Comparison of ENCODE assay signal across 10 cellular contexts in the genomic region with DNA sequence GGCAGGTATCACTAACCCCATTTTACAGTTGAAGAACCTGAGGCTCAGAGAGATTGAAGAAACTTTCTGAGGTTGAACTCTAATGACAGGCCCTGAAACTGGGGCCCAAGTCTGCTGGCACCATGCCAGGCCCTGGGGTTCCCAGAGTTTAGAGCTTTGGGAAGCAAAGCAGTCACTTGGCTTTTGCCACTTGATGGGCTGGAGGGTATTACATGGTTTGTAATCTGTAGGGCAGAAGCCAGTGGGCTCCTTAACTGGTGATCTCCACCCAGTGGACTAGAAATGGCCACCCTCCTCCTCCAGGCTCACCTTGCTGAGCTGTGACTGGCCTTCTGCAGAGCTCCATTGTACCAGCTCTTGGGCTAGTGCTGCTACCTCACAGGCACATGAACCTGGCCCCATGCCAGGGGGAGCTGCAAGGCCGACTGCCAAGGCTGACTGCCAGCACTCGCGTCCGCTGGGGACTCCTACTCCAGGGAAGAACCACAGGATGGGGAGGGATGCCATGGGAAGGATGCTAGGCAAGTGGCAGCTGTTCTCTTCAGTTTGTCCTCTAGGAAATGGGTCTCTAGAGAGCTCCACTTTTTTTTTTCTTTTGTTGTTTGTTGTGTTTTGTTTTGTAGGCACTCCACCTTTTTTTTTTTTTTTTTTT.
DNase-seq lines count a peak whose midpoint lies in the region; ATAC-seq and TF ChIP-seq lines count a peak whose summit lies in the region.
"Had no signal": no experiment of that assay in that cellular context is flagged by ENCODE, and none has a peak within 500 bp of the region (broad histone marks: within the 10 kb centered on the region; RNA-seq: fewer than 3 reads in every experiment).

No MANE protein-coding gene starts in this region.

- no peaks in the 10 kb centered on the region for H3K79me2 ChIP-seq in smooth muscle cell (ENCODE audit: low read depth)

- peaks cover 0 to 16% (median 0%) of the 10 kb centered on the region in 9 donors for H3K4me1 ChIP-seq in heart right ventricle
- H3K4me1 ChIP-seq in stomach, result peaks cover 0 to 6% (median 5%) of the 10 kb centered on the region in 4 donors
- no peaks in the 10 kb centered on the region for H3K4me1 ChIP-seq in smooth muscle cell (ENCODE audit: low read depth)

- no peak overlapping the region for H3K4me2 ChIP-seq in smooth muscle cell

- POLR2A ChIA-PET in GM10248 (lab: Yijun Ruan, JAX), result no interaction called here

- no peak overlapping the region for H3K27ac ChIP-seq in heart right ventricle
- no peak overlapping the region for H3K27ac ChIP-seq in stomach
- no peak overlapping the region for H3K27ac ChIP-seq in smooth muscle cell (ENCODE audit: low read depth)
- H3K27ac ChIP-seq: ascending aorta had no signal

- H3K27me3 ChIP-seq in MG63 (no peaks in the 10 kb centered on the region), heart right ventricle (no peaks in the 10 kb centered on the region), stomach (no peaks in the 10 kb centered on the region), smooth muscle cell (ENCODE audit: low read depth) (no peaks in the 10 kb centered on the region)
- H3K27me3 ChIP-seq: ascending aorta had no signal

- ATAC-seq in heart right ventricle, result peak; percentile 62 to 93 (median 82)

- no peaks in the 10 kb centered on the region for H3F3A ChIP-seq in smooth muscle cell (ENCODE audit: low read depth)

- TF ChIP-seq POLR2A in stomach (IDR thresholded peaks at IDR 0.05), result no peak

- H3K9ac ChIP-seq in smooth muscle cell (ENCODE audit: low read depth), result no peak overlapping the region

- H3K4me3 ChIP-seq in MG63 (no peak overlapping the region), heart right ventricle (no peak overlapping the region), stomach (no peak overlapping the region), smooth muscle cell (no peak overlapping the region)
- H3K4me3 ChIP-seq: ascending aorta had no signal

- WGBS in heart right ventricle, 2 donors, result 29 to 33% methylated on average over 4 of the region's 4 CpGs
- WGBS in stomach, 5 donors, result 18 to 33% (median 20%) methylated on average over 4 of the region's 4 CpGs
- WGBS in smooth muscle cell (ENCODE audit: low lambda C conversion rate), result 96% methylated on average over 4 of the region's 4 CpGs

- H3K9me3 ChIP-seq in MG63, result no peaks in the 10 kb centered on the region
- no peaks in the 10 kb centered on the region for H3K9me3 ChIP-seq in heart right ventricle
- H3K9me3 ChIP-seq in stomach, result no peaks in the 10 kb centered on the region
- H3K9me3 ChIP-seq in smooth muscle cell (replicated peaks; ENCODE audit: low read depth), result no peaks in the 10 kb centered on the region
- H3K9me3 ChIP-seq: ascending aorta had no signal

- TF ChIP-seq EP300 in stomach (IDR thresholded peaks at IDR 0.05), result no peak

- CTCF ChIA-PET in GM10248 (lab: Yijun Ruan, JAX), result interaction anchor here (1.3 to 2.5 kb wide), 4 partner anchors 7 to 16 kb away, joined by 3 to 10 read pairs (median 5); no protein-coding TSS in a partner anchor

- intact Hi-C loops in heart right ventricle (cut with DNase I) (no loop called here), stomach (cut with DNase I; ENCODE audit: low total_unique reads) (no loop called here)

- DNase-seq in MG63, result peak; percentile 89
- DNase-seq in SHP77 treated with DMSO at 0.1 percent for 48 hours (lab: John Stamatoyannopoulos, UW), result peak; percentile 67
- DNase-seq in heart right ventricle, result peak; percentile 85 to 86
- DNase-seq in stomach, result peak; percentile 96
- no peak for DNase-seq in smooth muscle cell (lab: John Stamatoyannopoulos, UW; ENCODE audit: unreplicated experiment)
- no peak for DNase-seq in GM10248 (ENCODE audit: extremely low spot score)
- no peak for DNase-seq in stimulated activated naive CD4-positive, alpha-beta T cell treated with Interleukin-2 at 50 U/mL for 16 hours (lab: John Stamatoyannopoulos, UW)
- no peak for DNase-seq in CD1c-positive myeloid dendritic cell (ENCODE audit: extremely low spot score)
- DNase-seq: NCI-H526 had no signal

- TF ChIP-seq CTCF in heart right ventricle (IDR thresholded peaks at IDR 0.05) (no peak), stomach (IDR thresholded peaks at IDR 0.05) (no peak), smooth muscle cell (IDR thresholded peaks at IDR 0.05; ENCODE audit: borderline replicate concordance, insufficient read depth, poor library complexity, severe bottlenecking) (no peak), GM10248 (IDR thresholded peaks at IDR 0.05; ENCODE audit: control extremely low read depth, extremely low read depth, low read depth, missing control alignments) (no peak)

- H3K36me3 ChIP-seq in MG63, result peaks cover 53% of the 10 kb centered on the region
- H3K36me3 ChIP-seq in heart right ventricle, result peaks cover 0 to 43% (median 7%) of the 10 kb centered on the region in 9 donors
- peaks cover 11 to 83% (median 55%) of the 10 kb centered on the region in 4 donors for H3K36me3 ChIP-seq in stomach
- H3K36me3 ChIP-seq in smooth muscle cell (ENCODE audit: low read depth), result no peaks in the 10 kb centered on the region

- H2AFZ ChIP-seq in smooth muscle cell (ENCODE audit: low read depth), result no peak overlapping the region

- no peaks in the 10 kb centered on the region for H4K20me1 ChIP-seq in smooth muscle cell (ENCODE audit: low read depth)

Comparison
In these comparisons a context has a peak if more than half of its experiments do, and no peak if none do; other contexts are left out.
1. DNase-seq: peak in MG63 (single experiment), SHP77 treated with DMSO at 0.1 percent for 48 hours (single experiment), heart right ventricle (2 of 2) and stomach (single experiment); none in smooth muscle cell (single experiment), GM10248 (single experiment), stimulated activated naive CD4-positive, alpha-beta T cell treated with Interleukin-2 at 50 U/mL for 16 hours (single experiment) and CD1c-positive myeloid dendritic cell (single experiment).